In the genomic region with DNA sequence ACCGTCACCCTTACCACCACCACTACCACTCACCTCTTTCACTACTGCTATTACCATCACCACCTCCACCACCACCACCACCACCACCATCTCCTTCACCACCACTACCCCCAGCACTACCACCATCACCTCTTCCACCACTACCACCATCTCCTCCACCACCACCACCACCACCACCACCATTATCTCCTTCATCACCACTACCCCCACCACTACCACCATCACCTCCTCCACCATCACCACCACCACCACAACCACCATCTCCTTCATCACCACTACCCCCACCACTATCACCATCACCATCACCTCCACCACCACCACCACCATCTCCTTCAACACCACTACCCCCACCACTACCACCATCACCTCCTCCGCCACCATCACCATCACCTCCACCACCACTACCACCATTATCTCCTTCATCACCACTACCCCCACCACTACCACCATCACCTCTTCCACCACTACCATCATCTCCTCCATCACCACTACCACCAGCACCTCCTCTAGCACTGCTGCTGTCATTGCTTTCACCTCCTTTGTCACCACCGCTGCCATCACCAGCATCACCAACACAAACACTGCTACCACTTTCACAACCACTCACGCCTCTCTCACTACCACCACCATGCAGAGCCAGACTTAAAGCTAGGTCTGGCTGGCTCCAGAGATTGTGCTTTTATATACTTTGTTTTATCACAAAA, we compare ENCODE assay signal across 16 cellular contexts.
DNase-seq lines count a peak whose midpoint lies in the region; ATAC-seq and TF ChIP-seq lines count a peak whose summit lies in the region.
"Had no signal": no experiment of that assay in that cellular context is flagged by ENCODE, and none has a peak within 500 bp of the region (broad histone marks: within the 10 kb centered on the region; RNA-seq: fewer than 3 reads in every experiment).

No MANE protein-coding gene starts in this region.

- H3K4me1 Mint-ChIP-seq in activated T-cell treated with anti-CD3 and anti-CD28 coated beads, Interleukin-2, amount 50 U/mL, for 4 hours (ENCODE audit: low read depth), result peaks cover 36% of the 10 kb centered on the region
- H3K4me1 Mint-ChIP-seq in T-cell, result peaks cover 38 to 48% (median 41%) of the 10 kb centered on the region in 3 donors
- H3K4me1 Mint-ChIP-seq in endothelial cell (ENCODE audit: unreplicated experiment), result peaks cover 26% of the 10 kb centered on the region
- peaks cover 15% of the 10 kb centered on the region for H3K4me1 Mint-ChIP-seq in stimulated activated memory B cell treated with anti-CD40 and anti-IgM and Interleukin-4, amounts not matched to agents 10 μg/mL and 1 μg/mL and 100 μg/mL, for 72 hours

- TF ChIP-seq CTCF in endothelial cell (IDR thresholded peaks at IDR 0.05; ENCODE audit: unreplicated experiment), result no peak

- POLR2A ChIA-PET in T-cell (lab: Charles Lee), result no interaction called here

- no peak for DNase-seq in activated T-cell treated with anti-CD3 and anti-CD28 coated beads, Interleukin-2, amount 50 U/mL, for 4 hours
- DNase-seq in activated T-cell treated with anti-CD3 and anti-CD28 coated beads, Interleukin-2, amount 50 U/mL, for 48 hours, result no peak
- DNase-seq in T-cell (peak in 1 of 34 experiments; percentile 15), endothelial cell (ENCODE audit: low spot score) (no peak), occipital lobe (lab: John Stamatoyannopoulos, UW) (no peak), hepatic stellate cell (ENCODE audit: low spot score) (no peak), NOMO-1 treated with dmso at 0.1 percent for 144 hours (lab: John Stamatoyannopoulos, UW; ENCODE audit: unreplicated experiment) (no peak)
- DNase-seq: DMS53; effector memory CD4-positive, alpha-beta T cell; head of caudate nucleus; NCI-H1436; NCI-H2171 treated with DMSO at 0.1 percent for 48 hours; PC-9; stimulated activated CD4-positive, alpha-beta T cell treated with anti-CD3 and anti-CD28 coated beads, Interleukin-2, amount 100 ng/mL, for 48 hours; T-helper 9 cell had no signal

- no peaks in the 10 kb centered on the region for H3K27me3 Mint-ChIP-seq in activated T-cell treated with anti-CD3 and anti-CD28 coated beads, Interleukin-2, amount 50 U/mL, for 4 hours (ENCODE audit: low read depth)
- H3K27me3 Mint-ChIP-seq in T-cell (no peaks in the 10 kb centered on the region), endothelial cell (ENCODE audit: unreplicated experiment) (no peaks in the 10 kb centered on the region)
- H3K27me3 Mint-ChIP-seq in stimulated activated memory B cell treated with anti-CD40 and anti-IgM and Interleukin-4, amounts not matched to agents 10 μg/mL and 1 μg/mL and 100 μg/mL, for 72 hours, result no peaks in the 10 kb centered on the region

- peaks cover 3% of the 10 kb centered on the region for H3K9me3 Mint-ChIP-seq in activated T-cell treated with anti-CD3 and anti-CD28 coated beads, Interleukin-2, amount 50 U/mL, for 4 hours
- H3K9me3 Mint-ChIP-seq in T-cell (peaks cover 2 to 9% (median 9%) of the 10 kb centered on the region in 3 donors), endothelial cell (ENCODE audit: unreplicated experiment) (no peaks in the 10 kb centered on the region)
- H3K9me3 Mint-ChIP-seq in stimulated activated memory B cell treated with anti-CD40 and anti-IgM and Interleukin-4, amounts not matched to agents 10 μg/mL and 1 μg/mL and 100 μg/mL, for 72 hours, result peaks cover 4% of the 10 kb centered on the region

- H3K27ac Mint-ChIP-seq in T-cell (peak overlapping the region; percentile 31 to 33), endothelial cell (ENCODE audit: unreplicated experiment) (peak overlapping the region; percentile 30)
- H3K27ac Mint-ChIP-seq in stimulated activated memory B cell treated with anti-CD40 and anti-IgM and Interleukin-4, amounts not matched to agents 10 μg/mL and 1 μg/mL and 100 μg/mL, for 72 hours, result peak overlapping the region; percentile 3

- H3K4me3 Mint-ChIP-seq in activated T-cell treated with anti-CD3 and anti-CD28 coated beads, Interleukin-2, amount 50 U/mL, for 4 hours, result no peak overlapping the region
- no peak overlapping the region for H3K4me3 Mint-ChIP-seq in T-cell
- peak overlapping the region; percentile 63 for H3K4me3 Mint-ChIP-seq in endothelial cell (ENCODE audit: unreplicated experiment)
- H3K4me3 Mint-ChIP-seq in stimulated activated memory B cell treated with anti-CD40 and anti-IgM and Interleukin-4, amounts not matched to agents 10 μg/mL and 1 μg/mL and 100 μg/mL, for 72 hours, result no peak overlapping the region

- H3K36me3 Mint-ChIP-seq in activated T-cell treated with anti-CD3 and anti-CD28 coated beads, Interleukin-2, amount 50 U/mL, for 4 hours (ENCODE audit: insufficient read depth), result no peaks in the 10 kb centered on the region
- H3K36me3 Mint-ChIP-seq in T-cell (peaks cover 4% of the 10 kb centered on the region), endothelial cell (ENCODE audit: low read depth, unreplicated experiment) (peaks cover 24% of the 10 kb centered on the region)
- H3K36me3 Mint-ChIP-seq in stimulated activated memory B cell treated with anti-CD40 and anti-IgM and Interleukin-4, amounts not matched to agents 10 μg/mL and 1 μg/mL and 100 μg/mL, for 72 hours, result no peaks in the 10 kb centered on the region

- peak; percentile 30 to 41 for ATAC-seq in activated T-cell treated with anti-CD3 and anti-CD28 coated beads, Interleukin-2, amount 50 U/mL, for 4 hours
- ATAC-seq in T-cell (replicated peaks in 1 of 4), result peak in 2 of 4 experiments; percentile 20 to 23
- peak; percentile 56 for ATAC-seq in stimulated activated memory B cell treated with anti-CD40 and anti-IgM and Interleukin-4, amounts not matched to agents 10 μg/mL and 1 μg/mL and 100 μg/mL, for 72 hours

- CTCF ChIA-PET in T-cell (lab: Charles Lee), result no interaction called here
